Comparison of ENCODE assay signal across 22 cellular contexts in genomic region chr16:19785081-19785480, GRCh38.
"Had no signal": no experiment of that assay in that cellular context is flagged by ENCODE, and none has a peak within 500 bp of the region (broad histone marks: within the 10 kb centered on the region; RNA-seq: fewer than 3 reads in every experiment).

No MANE protein-coding gene starts in this region.

- H3K36me3 ChIP-seq: adrenal gland, gastrocnemius medialis, heart right ventricle, right lobe of liver, tibial artery, vagina had no signal

- H3K4me3 Mint-ChIP-seq: activated CD4-positive, alpha-beta T cell treated with anti-CD3 and anti-CD28 coated beads for 36 hours; activated CD8-positive, alpha-beta T cell treated with anti-CD3 and anti-CD28 coated beads for 36 hours; activated T-cell treated with anti-CD3 and anti-CD28 coated beads, Interleukin-2, amount 50 U/mL, for 4 hours; dendritic cell treated with granulocyte-macrophage colony-stimulating factor and Interleukin-4, amounts not matched to agents 40 ng/mL and 50 ng/mL, for 4 days; memory B cell; natural killer cell; stimulated activated effector memory CD8-positive, alpha-beta T cell treated with anti-CD3 and anti-CD28 coated beads, Interleukin-12 subunit alpha, Interleukin-12 subunit beta, amount 100 ng/mL, for 72 hours; T-helper 17 cell had no signal

- H3K27ac Mint-ChIP-seq: activated CD4-positive, alpha-beta T cell treated with anti-CD3 and anti-CD28 coated beads for 36 hours; activated CD8-positive, alpha-beta T cell treated with anti-CD3 and anti-CD28 coated beads for 36 hours; dendritic cell treated with granulocyte-macrophage colony-stimulating factor and Interleukin-4, amounts not matched to agents 40 ng/mL and 50 ng/mL, for 4 days; memory B cell; natural killer cell; stimulated activated effector memory CD8-positive, alpha-beta T cell treated with anti-CD3 and anti-CD28 coated beads, Interleukin-12 subunit alpha, Interleukin-12 subunit beta, amount 100 ng/mL, for 72 hours; T-helper 17 cell had no signal

- H3K36me3 Mint-ChIP-seq: brain; memory B cell; natural killer cell; stimulated activated effector memory CD8-positive, alpha-beta T cell treated with anti-CD3 and anti-CD28 coated beads, Interleukin-12 subunit alpha, Interleukin-12 subunit beta, amount 100 ng/mL, for 72 hours had no signal

- H3K27me3 Mint-ChIP-seq: activated CD4-positive, alpha-beta T cell treated with anti-CD3 and anti-CD28 coated beads for 36 hours; activated CD8-positive, alpha-beta T cell treated with anti-CD3 and anti-CD28 coated beads for 36 hours; brain; dendritic cell treated with granulocyte-macrophage colony-stimulating factor and Interleukin-4, amounts not matched to agents 40 ng/mL and 50 ng/mL, for 4 days had no signal

- H3K27ac ChIP-seq: adrenal gland, epithelial cell of prostate, gastrocnemius medialis, right lobe of liver, tibial artery, vagina had no signal

- H3K4me1 Mint-ChIP-seq: activated CD4-positive, alpha-beta T cell treated with anti-CD3 and anti-CD28 coated beads for 36 hours; memory B cell; natural killer cell; stimulated activated effector memory CD8-positive, alpha-beta T cell treated with anti-CD3 and anti-CD28 coated beads, Interleukin-12 subunit alpha, Interleukin-12 subunit beta, amount 100 ng/mL, for 72 hours had no signal

- H3K9me3 Mint-ChIP-seq: activated CD8-positive, alpha-beta T cell treated with anti-CD3 and anti-CD28 coated beads for 36 hours; activated T-cell treated with anti-CD3 and anti-CD28 coated beads, Interleukin-2, amount 50 U/mL, for 4 hours; brain; dendritic cell treated with granulocyte-macrophage colony-stimulating factor and Interleukin-4, amounts not matched to agents 40 ng/mL and 50 ng/mL, for 4 days; memory B cell; natural killer cell; stimulated activated effector memory CD8-positive, alpha-beta T cell treated with anti-CD3 and anti-CD28 coated beads, Interleukin-12 subunit alpha, Interleukin-12 subunit beta, amount 100 ng/mL, for 72 hours had no signal

- H3K4me3 ChIP-seq: adrenal gland, gastrocnemius medialis, heart right ventricle, right lobe of liver, tibial artery, vagina had no signal

- H3K27me3 ChIP-seq: adrenal gland, gastrocnemius medialis, heart right ventricle, right lobe of liver, tibial artery, vagina had no signal

- H3K9me3 ChIP-seq: adrenal gland, gastrocnemius medialis, heart right ventricle, right lobe of liver, tibial artery, vagina had no signal

- H3K4me1 ChIP-seq: adrenal gland, right lobe of liver, tibial artery had no signal

- DNase-seq: activated CD4-positive, alpha-beta T cell treated with anti-CD3 and anti-CD28 coated beads for 36 hours; activated CD8-positive, alpha-beta T cell treated with anti-CD3 and anti-CD28 coated beads for 36 hours; activated effector memory CD4-positive, alpha-beta T cell treated with Interleukin-2 at 50 U/mL for 16 hours; activated naive CD4-positive, alpha-beta T cell treated with anti-CD3 and anti-CD28 coated beads, Interleukin-2, amount 50 U/mL, for 16 hours; activated T-cell treated with anti-CD3 and anti-CD28 coated beads, Interleukin-2, amount 50 U/mL, for 4 hours; cerebellar nuclear complex; gastrocnemius medialis; heart right ventricle; islet precursor cell; left ventricle myocardium superior; natural killer cell; right lobe of liver; stimulated activated CD4-positive, alpha-beta T cell treated with anti-CD3 and anti-CD28 coated beads, Interleukin-2, amount 100 ng/mL, for 24 hours; T-helper 17 cell; tibial artery had no signal
